ENCODE assay signal across 8 cellular contexts in genomic region chr17:47530557-47531227, GRCh38. TPM values are rescaled to one million over a fixed set of nuclear protein-coding genes. Genes with fewer than 3 reads are reported as not detected.
DNase-seq lines count a peak whose midpoint lies in the region; ATAC-seq, FAIRE-seq and TF ChIP-seq lines count a peak whose summit lies in the region.
"Not testable (repeated sequence)": the region's sequence is repeated elsewhere in the genome, so short reads cannot be mapped to it uniquely, and the experiment has no call there.

A gene with protein sequence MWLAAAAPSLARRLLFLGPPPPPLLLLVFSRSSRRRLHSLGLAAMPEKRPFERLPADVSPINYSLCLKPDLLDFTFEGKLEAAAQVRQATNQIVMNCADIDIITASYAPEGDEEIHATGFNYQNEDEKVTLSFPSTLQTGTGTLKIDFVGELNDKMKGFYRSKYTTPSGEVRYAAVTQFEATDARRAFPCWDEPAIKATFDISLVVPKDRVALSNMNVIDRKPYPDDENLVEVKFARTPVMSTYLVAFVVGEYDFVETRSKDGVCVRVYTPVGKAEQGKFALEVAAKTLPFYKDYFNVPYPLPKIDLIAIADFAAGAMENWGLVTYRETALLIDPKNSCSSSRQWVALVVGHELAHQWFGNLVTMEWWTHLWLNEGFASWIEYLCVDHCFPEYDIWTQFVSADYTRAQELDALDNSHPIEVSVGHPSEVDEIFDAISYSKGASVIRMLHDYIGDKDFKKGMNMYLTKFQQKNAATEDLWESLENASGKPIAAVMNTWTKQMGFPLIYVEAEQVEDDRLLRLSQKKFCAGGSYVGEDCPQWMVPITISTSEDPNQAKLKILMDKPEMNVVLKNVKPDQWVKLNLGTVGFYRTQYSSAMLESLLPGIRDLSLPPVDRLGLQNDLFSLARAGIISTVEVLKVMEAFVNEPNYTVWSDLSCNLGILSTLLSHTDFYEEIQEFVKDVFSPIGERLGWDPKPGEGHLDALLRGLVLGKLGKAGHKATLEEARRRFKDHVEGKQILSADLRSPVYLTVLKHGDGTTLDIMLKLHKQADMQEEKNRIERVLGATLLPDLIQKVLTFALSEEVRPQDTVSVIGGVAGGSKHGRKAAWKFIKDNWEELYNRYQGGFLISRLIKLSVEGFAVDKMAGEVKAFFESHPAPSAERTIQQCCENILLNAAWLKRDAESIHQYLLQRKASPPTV (plus strand): TSS chr17:47531108. CDS start chr17:47531301, 193 bp downstream.

- H3K9ac ChIP-seq in K562 (ENCODE audit: insufficient read depth in 1 of 2, low read depth in 2 of 2, low read length in 2 of 2): peak within 1 kb of the TSS; percentile 59 to 85

- peaks cover 28% of the 10 kb centered on the region for H3K79me2 ChIP-seq in K562 (ENCODE audit: control insufficient read depth, insufficient read depth, low read length)

- not testable (repeated sequence) for TF ChIP-seq CTCF in K562 (IDR thresholded peaks at IDR 0.05 in 2 of 3, conservative IDR thresholded peaks at IDR 0.05 in 1 of 3; ENCODE audit: insufficient read depth in 2 of 3, low read depth in 1 of 3, low read length in 3 of 3)

- intact Hi-C loops in K562 (cut with micrococcal nuclease): not testable (repeated sequence)

- peak within 1 kb of the TSS; percentile 63 for H3K27ac ChIP-seq in K562 (ENCODE audit: extremely low read depth, low read depth, low read length)

- not testable (repeated sequence) for H3K9me3 ChIP-seq in K562 (replicated peaks; ENCODE audit: control insufficient read depth, insufficient read depth, low read depth, low read length)

- not testable (repeated sequence) for TF ChIP-seq RAD21 in K562 (CRISPR knock-in tag; conservative IDR thresholded peaks at IDR 0.05 in 1 of 2, IDR thresholded peaks at IDR 0.05 in 1 of 2)

- peak; percentile 73 for ATAC-seq in HG03045 (IDR thresholded peaks at IDR 0.05; ENCODE audit: unreplicated experiment)
- ATAC-seq in K562: peak; percentile 87

- not testable (repeated sequence) for H3K27me3 ChIP-seq in K562 (ENCODE audit: control insufficient read depth in 2 of 2, insufficient read depth in 2 of 2, low read length in 2 of 2)

- not testable (repeated sequence) for TF ChIP-seq EP300 in K562 (IDR thresholded peaks at IDR 0.05; ENCODE audit: low read length)

- H3K4me2 ChIP-seq in K562 (ENCODE audit: insufficient read depth, low read length): peak within 1 kb of the TSS; percentile 76

- WGBS in K562 (ENCODE audit: insufficient coverage, low coverage, missing lambda C conversion rate): 48% methylated on average over 9 of the region's 59 CpGs

- H4K20me1 ChIP-seq in K562 (replicated peaks; ENCODE audit: control insufficient read depth, insufficient read depth, low read length): not testable (repeated sequence)

- TF ChIP-seq POLR2A in K562 (conservative IDR thresholded peaks at IDR 0.05): not testable (repeated sequence)

- FAIRE-seq in GM18507 (lab: Jason Lieb, UNC): not testable (repeated sequence)
- peak; percentile 35 for FAIRE-seq in K562 (lab: Jason Lieb, UNC)
- peak; percentile 83 for FAIRE-seq in urothelium cell line (lab: Jason Lieb, UNC)

- CTCF ChIA-PET in K562 (lab: Yijun Ruan, JAX; ENCODE audit: low intra/inter-chr PET ratio): not testable (repeated sequence)

- in situ Hi-C loops in K562 (cut with MboI): not testable (repeated sequence)

- BruUV-seq in K562 (replicated peaks; lab: Mats Ljungman, UMichigan): not testable (repeated sequence)

- DNase-seq in GM18507 (ENCODE audit: extremely low spot score, insufficient read length, low read depth): peak; percentile 60
- DNase-seq in NCI-H2107 treated with DMSO at 0.1 percent for 48 hours (lab: John Stamatoyannopoulos, UW; ENCODE audit: unreplicated experiment): peak; percentile 42
- peak; percentile 89 for DNase-seq in UCSD-AML1 (lab: John Stamatoyannopoulos, UW; ENCODE audit: unreplicated experiment)
- DNase-seq in K562 (ENCODE audit: extremely low read depth in 1 of 4, low spot score in 3 of 4): peak; percentile 79 to 90 (median 84)
- DNase-seq in hippocampal formation (lab: John Stamatoyannopoulos, UW): peak; percentile 75 to 86
- peak; percentile 35 for DNase-seq in renal cortical epithelial cell (ENCODE audit: low read depth)
- peak; percentile 80 for DNase-seq in urothelium cell line (ENCODE audit: low spot score)

- H2AFZ ChIP-seq in K562 (ENCODE audit: low read depth, low read length): peak within 1 kb of the TSS; percentile 90

- POLR2A ChIA-PET in K562 (lab: Yijun Ruan, JAX): not testable (repeated sequence)

- H3K4me1 ChIP-seq in K562 (replicated peaks in 1 of 2; ENCODE audit: control insufficient read depth in 2 of 2, insufficient read depth in 2 of 2, low read length in 2 of 2): not testable (repeated sequence)

- H3K36me3 ChIP-seq in K562 (ENCODE audit: control insufficient read depth, insufficient read depth, low read length): not testable (repeated sequence)

- H3K9me1 ChIP-seq in K562 (ENCODE audit: control insufficient read depth, insufficient read depth, low read length): not testable (repeated sequence)

- peak within 1 kb of the TSS; percentile 57 for H3K4me3 ChIP-seq in K562

TF ChIP-seq in K562, 482 proteins besides CTCF, POLR2A, EP300 and RAD21 (continues in another document):
- TF ChIP-seq ZNF175 (CRISPR knock-in tag; IDR thresholded peaks at IDR 0.05; ENCODE audit: low read depth): peak; percentile 57; the same call in 1 of the 2 replicates
- TF ChIP-seq ZNF766 (CRISPR knock-in tag; conservative IDR thresholded peaks at IDR 0.05): peak; percentile 83
- TF ChIP-seq, protein P1, sequence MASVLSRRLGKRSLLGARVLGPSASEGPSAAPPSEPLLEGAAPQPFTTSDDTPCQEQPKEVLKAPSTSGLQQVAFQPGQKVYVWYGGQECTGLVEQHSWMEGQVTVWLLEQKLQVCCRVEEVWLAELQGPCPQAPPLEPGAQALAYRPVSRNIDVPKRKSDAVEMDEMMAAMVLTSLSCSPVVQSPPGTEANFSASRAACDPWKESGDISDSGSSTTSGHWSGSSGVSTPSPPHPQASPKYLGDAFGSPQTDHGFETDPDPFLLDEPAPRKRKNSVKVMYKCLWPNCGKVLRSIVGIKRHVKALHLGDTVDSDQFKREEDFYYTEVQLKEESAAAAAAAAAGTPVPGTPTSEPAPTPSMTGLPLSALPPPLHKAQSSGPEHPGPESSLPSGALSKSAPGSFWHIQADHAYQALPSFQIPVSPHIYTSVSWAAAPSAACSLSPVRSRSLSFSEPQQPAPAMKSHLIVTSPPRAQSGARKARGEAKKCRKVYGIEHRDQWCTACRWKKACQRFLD (CRISPR knock-in tag; IDR thresholded peaks at IDR 0.05): peak; percentile 77; the same call in 1 of the 2 replicates
- peak in 1 of 2 experiments; percentile 43; a peak in 1 of 4 replicates for TF ChIP-seq MAZ (CRISPR knock-in tag; conservative IDR thresholded peaks at IDR 0.05 in 1 of 2, IDR thresholded peaks at IDR 0.05 in 1 of 2)
- peak; percentile 20; the same call in 1 of the 2 replicates for TF ChIP-seq PHF8 (IDR thresholded peaks at IDR 0.05; ENCODE audit: borderline replicate concordance, low read length)
- peak; percentile 17; the same call in 1 of the 2 replicates for TF ChIP-seq SPI1 (IDR thresholded peaks at IDR 0.05; ENCODE audit: borderline replicate concordance, low read depth, low read length)
- TF ChIP-seq, protein P2, sequence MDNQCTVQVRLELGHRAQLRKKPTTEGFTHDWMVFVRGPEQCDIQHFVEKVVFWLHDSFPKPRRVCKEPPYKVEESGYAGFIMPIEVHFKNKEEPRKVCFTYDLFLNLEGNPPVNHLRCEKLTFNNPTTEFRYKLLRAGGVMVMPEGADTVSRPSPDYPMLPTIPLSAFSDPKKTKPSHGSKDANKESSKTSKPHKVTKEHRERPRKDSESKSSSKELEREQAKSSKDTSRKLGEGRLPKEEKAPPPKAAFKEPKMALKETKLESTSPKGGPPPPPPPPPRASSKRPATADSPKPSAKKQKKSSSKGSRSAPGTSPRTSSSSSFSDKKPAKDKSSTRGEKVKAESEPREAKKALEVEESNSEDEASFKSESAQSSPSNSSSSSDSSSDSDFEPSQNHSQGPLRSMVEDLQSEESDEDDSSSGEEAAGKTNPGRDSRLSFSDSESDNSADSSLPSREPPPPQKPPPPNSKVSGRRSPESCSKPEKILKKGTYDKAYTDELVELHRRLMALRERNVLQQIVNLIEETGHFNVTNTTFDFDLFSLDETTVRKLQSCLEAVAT (IDR thresholded peaks at IDR 0.05): 0 out of 4 replicates have a peak, but pooled peaks of 1 of the 2 experiments have one; percentile 25
- peak; percentile 66; the same call in 1 of the 2 replicates for TF ChIP-seq ZNF644 (tag; IDR thresholded peaks at IDR 0.05; ENCODE audit: low read depth)
- 0 out of 2 replicates have a peak, but pooled peaks have one; percentile 62 for TF ChIP-seq ZNF589 (CRISPR knock-in tag; IDR thresholded peaks at IDR 0.05; ENCODE audit: low read depth)
- 0 out of 2 replicates have a peak, but pooled peaks have one; percentile 5 for TF ChIP-seq ZBTB7A (IDR thresholded peaks at IDR 0.05; ENCODE audit: borderline replicate concordance, control insufficient read depth, low read depth, low read length)
- TF ChIP-seq POLR2G (IDR thresholded peaks at IDR 0.05; ENCODE audit: low read depth, low read length): peak; percentile 3; the same call in 1 of the 2 replicates

RNA-seq across cellular contexts. Expression of the gene that starts here (rescaled TPM):
- total RNA-seq in K562 (2011; cell fraction: chromatin; rRNA removed; ENCODE audit: low replicate concordance): 284 and 725 TPM in 2 replicates
- total RNA-seq in K562 (2011; cell fraction: nucleolus; rRNA removed): 111 and 131 TPM in 2 replicates
- total RNA-seq in K562 (2011; cell fraction: nucleoplasm; rRNA removed): 296 and 390 TPM in 2 replicates
- total RNA-seq in K562 (2014; rRNA removed) (29.1 and 33.2 TPM in 2 replicates), K562 (2014; rRNA removed; fragmentation: Illumina TruSeq; extraction: Trizol) (52.0 and 54.1 TPM in 2 replicates), K562 (2015; rRNA removed; fragmentation: Illumina TruSeq; extraction: Trizol) (42.1 and 44.8 TPM in 2 replicates), K562 (2021) (59.6 and 65.6 TPM in 2 replicates), renal cortical epithelial cell (168 and 387 TPM in 2 replicates)
- polyA plus RNA-seq in K562 (2011; rRNA removed) (87.6 and 108 TPM in 2 replicates), K562 (2014; fragmentation: Illumina TruSeq; extraction: Trizol) (57.3 and 73.3 TPM in 2 replicates), K562 (2014; fragmentation: Nextera tagmentation; extraction: Ambion mirVana) (10 to 100 TPM; 21.4 to 23.0 TPM), K562 (2014; rRNA removed) (44.2 and 46.0 TPM in 2 replicates)
- 26.4 and 54.8 TPM in 2 replicates for polyA plus RNA-seq in K562 (2011; cell fraction: cytosol; rRNA removed)
- polyA plus RNA-seq in K562 (2011; cell fraction: nucleus; rRNA removed): 188 and 258 TPM in 2 replicates
- polyA plus RNA-seq in K562 (2012): 57.6 and 68.8 TPM in 2 replicates
- 191 and 225 TPM in 2 replicates for polyA minus RNA-seq in K562 (2011; rRNA and poly(A)+ RNA removed)
- 63.3 and 67.5 TPM in 2 replicates for polyA minus RNA-seq in K562 (2011; cell fraction: cytosol; rRNA and poly(A)+ RNA removed)
- 75.8 and 106 TPM in 2 replicates for polyA minus RNA-seq in K562 (2011; cell fraction: nucleus; rRNA and poly(A)+ RNA removed)

Comparison
In these comparisons a context has a peak if more than half of its experiments do, and no peak if none do; other contexts are left out.
1. Peak in every context shown above with its lines: DNase-seq, ATAC-seq, H3K4me3 ChIP-seq and H3K27ac ChIP-seq.
2. DNase-seq: peak in every context shown above with its lines; median percentile 89 in UCSD-AML1; 84 in K562; 80 in hippocampal formation; 80 in urothelium cell line; 60 in GM18507; 42 in NCI-H2107 treated with DMSO at 0.1 percent for 48 hours; 35 in renal cortical epithelial cell.